Comparison of ENCODE assay signal across 8 cellular contexts in the genomic region with DNA sequence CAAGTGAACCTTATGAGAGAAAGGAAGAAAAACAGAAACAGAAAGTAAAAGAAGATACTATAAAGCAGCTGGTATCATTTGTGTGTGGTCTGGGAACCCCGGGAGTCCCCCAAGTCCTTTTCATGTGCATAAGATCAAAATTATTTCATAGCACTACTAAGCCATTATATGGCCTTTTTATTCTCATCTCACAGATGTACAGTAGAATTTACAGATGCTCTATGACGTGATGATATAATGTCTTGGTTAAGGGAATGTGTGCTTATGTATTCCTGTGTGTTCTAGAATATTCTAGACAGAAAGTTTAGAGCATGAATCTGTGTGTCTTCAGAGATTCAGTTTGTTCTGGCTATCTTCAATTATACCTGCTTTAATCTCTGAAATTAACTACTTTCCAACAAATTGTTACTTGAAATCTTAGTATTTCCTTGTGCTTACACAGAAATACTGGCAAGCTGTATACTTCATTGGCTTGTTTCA.
DNase-seq lines count a peak whose midpoint lies in the region; ATAC-seq lines count a peak whose summit lies in the region.

No MANE protein-coding gene starts in this region.

- ATAC-seq in GM18511 (IDR thresholded peaks at IDR 0.05; ENCODE audit: unreplicated experiment): peak; percentile 80
- peak; percentile 51 for ATAC-seq in GM21360 (IDR thresholded peaks at IDR 0.05; ENCODE audit: unreplicated experiment)
- peak; percentile 80 for ATAC-seq in HG03432 (IDR thresholded peaks at IDR 0.05; ENCODE audit: unreplicated experiment)

- peak; percentile 21 for DNase-seq in central memory CD4-positive, alpha-beta T cell
- DNase-seq in CD1c-positive myeloid dendritic cell (ENCODE audit: extremely low spot score) (no peak), SHP77 treated with DMSO at 0.1 percent for 48 hours (lab: John Stamatoyannopoulos, UW) (no peak)
- no peak for DNase-seq in activated CD4-positive, CD25-positive, alpha-beta regulatory T cell (lab: John Stamatoyannopoulos, UW)
- no peak for DNase-seq in stimulated activated CD4-positive, alpha-beta T cell treated with anti-CD3 and anti-CD28 coated beads, Interleukin-15, amount 100 ng/mL, for 24 hours
